ENCODE assay signal across 9 cellular contexts in the genomic region with DNA sequence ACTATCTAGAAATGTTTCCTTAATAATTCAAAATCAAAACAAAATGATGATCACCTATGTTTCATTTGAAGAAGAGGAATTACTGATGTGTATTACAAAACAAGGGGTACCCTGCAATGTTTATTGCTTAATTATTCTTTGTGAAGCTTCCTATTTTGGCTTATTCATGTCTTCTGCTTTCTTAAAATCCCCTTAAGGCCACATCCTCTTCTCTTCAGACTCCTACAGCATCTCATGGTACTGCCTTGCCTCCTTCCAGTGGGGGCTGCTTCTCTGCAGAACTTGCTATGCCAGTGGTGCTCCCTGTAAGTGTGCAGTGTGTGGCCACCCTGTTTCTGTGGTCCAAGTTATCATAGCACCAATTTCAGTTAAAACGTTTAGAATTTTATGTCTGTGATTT. TPM values are rescaled to one million over a fixed set of nuclear protein-coding genes. Genes with fewer than 3 reads are reported as not detected.
A peak's percentile ranks its signal among the peaks of the same experiment; 100 is the strongest.
DNase-seq lines count a peak whose midpoint lies in the region; ATAC-seq and TF ChIP-seq lines count a peak whose summit lies in the region.
"Had no signal": no experiment of that assay in that cellular context is flagged by ENCODE, and none has a peak within 500 bp of the region (broad histone marks: within the 10 kb centered on the region; RNA-seq: fewer than 3 reads in every experiment).

No MANE protein-coding gene starts in this region.

- TF ChIP-seq POLR2A in esophagus muscularis mucosa (IDR thresholded peaks at IDR 0.05; ENCODE audit: low read depth): no peak
- no peak for TF ChIP-seq POLR2A in gastrocnemius medialis (IDR thresholded peaks at IDR 0.05)

- TF ChIP-seq CTCF in GM13977 (IDR thresholded peaks at IDR 0.05; ENCODE audit: extremely low read depth, insufficient read depth, missing control alignments): no peak
- TF ChIP-seq CTCF in esophagus muscularis mucosa (IDR thresholded peaks at IDR 0.05): no peak
- no peak for TF ChIP-seq CTCF in gastrocnemius medialis (IDR thresholded peaks at IDR 0.05 in 4 of 5, conservative IDR thresholded peaks at IDR 0.05 in 1 of 5)

- WGBS in esophagus muscularis mucosa: 24% methylated on average over 1 of the region's 1 CpG

- H3K27me3 ChIP-seq in esophagus muscularis mucosa (no peaks in the 10 kb centered on the region), gastrocnemius medialis (no peaks in the 10 kb centered on the region)

- no peaks in the 10 kb centered on the region for H3K36me3 ChIP-seq in esophagus muscularis mucosa
- no peaks in the 10 kb centered on the region for H3K36me3 ChIP-seq in gastrocnemius medialis

- peaks cover 4 to 32% (median 16%) of the 10 kb centered on the region in 4 donors for H3K4me1 ChIP-seq in esophagus muscularis mucosa
- no peaks in the 10 kb centered on the region for H3K4me1 ChIP-seq in gastrocnemius medialis

- in situ Hi-C loops in GM13977 (cut with MboI; ENCODE audit: low pct_unique_long_range_greater_than_20kb, low sequenced_read_pairs, unreplicated experiment): no loop called here
- in situ Hi-C loops in gastrocnemius medialis (cut with MboI; ENCODE audit: low sequenced_read_pairs in 4 of 4): no loop called here

- ATAC-seq in GM21528 (IDR thresholded peaks at IDR 0.05; ENCODE audit: low FRiP score, unreplicated experiment): peak; percentile 71
- no peak for ATAC-seq in gastrocnemius medialis

- no peak for TF ChIP-seq EP300 in esophagus muscularis mucosa (IDR thresholded peaks at IDR 0.05)

- DNase-seq in GM13977 (ENCODE audit: low spot score) (peak; percentile 2), HT1080 (ENCODE audit: low read depth) (peak; percentile 15), esophagus muscularis mucosa (ENCODE audit: extremely low spot score) (no peak), gastrocnemius medialis (no peak), NCI-H1436 (lab: John Stamatoyannopoulos, UW) (no peak), GM03348 (ENCODE audit: low spot score) (no peak), 8988T (no peak)

- no peak overlapping the region for H3K4me3 ChIP-seq in esophagus muscularis mucosa
- no peak overlapping the region for H3K4me3 ChIP-seq in gastrocnemius medialis

- intact Hi-C loops in esophagus muscularis mucosa (cut with DNase I) (no loop called here), gastrocnemius medialis (cut with DNase I; ENCODE audit: low total_unique reads) (no loop called here)

- peak overlapping the region in 3 of 4 donors; percentile 22 to 39 (median 37) for H3K27ac ChIP-seq in esophagus muscularis mucosa (replicated peaks in 1 of 4)
- no peak overlapping the region for H3K27ac ChIP-seq in gastrocnemius medialis

- H3K9me3 ChIP-seq in esophagus muscularis mucosa (no peaks in the 10 kb centered on the region), gastrocnemius medialis (no peaks in the 10 kb centered on the region)

RNA-seq across cellular contexts. Expression of a gene that starts 35.0 kb away (rescaled TPM):
- total RNA-seq in HT1080 (2014; rRNA removed; shearing (Covaris generic)): 0.40 and 0.42 TPM in 2 replicates
- 0.13 and 0.54 TPM in 2 replicates for polyA plus RNA-seq in HT1080 (2015; cell fraction: cytosol; rRNA removed)
- 1.1 and 2.2 TPM in 2 replicates for polyA plus RNA-seq in HT1080 (2015; cell fraction: nucleus; rRNA removed)
- 10 to 100 TPM; 14.1 to 21.0 (median 16.2) TPM for total RNA-seq in esophagus muscularis mucosa
- total RNA-seq in gastrocnemius medialis: 1 to 10 TPM; 1.4 to 4.3 (median 2.8) TPM

RNA-seq across cellular contexts. Expression of a gene that starts 42.2 kb away (rescaled TPM):
- total RNA-seq in HT1080 (2014; rRNA removed; shearing (Covaris generic)): not detected in 2 replicates
- polyA plus RNA-seq in HT1080 (2015; cell fraction: cytosol; rRNA removed): not detected in 2 replicates
- not detected in 2 replicates for polyA plus RNA-seq in HT1080 (2015; cell fraction: nucleus; rRNA removed)
- total RNA-seq in esophagus muscularis mucosa (100 to 1,000 TPM; 217 to 349 (median 305) TPM), gastrocnemius medialis (1 to 10 TPM; 1.7 to 5.8 (median 5.4) TPM)
- total RNA-seq: H1 had no signal
- polyA plus RNA-seq: H1 had no signal

Comparison
In these comparisons a context has a peak if more than half of its experiments do, and no peak if none do; other contexts are left out.
1. DNase-seq: peak in GM13977 (single experiment) and HT1080 (single experiment); none in esophagus muscularis mucosa (single experiment), gastrocnemius medialis (0 of 2), NCI-H1436 (single experiment), GM03348 (single experiment) and 8988T (single experiment).
2. H3K27ac ChIP-seq: peak in esophagus muscularis mucosa (3 of 4); none in gastrocnemius medialis (0 of 4).
3. RNA of a gene that starts 42.2 kb away (total RNA-seq): 217 to 349 TPM in esophagus muscularis mucosa; 1.7 to 5.8 TPM in gastrocnemius medialis and not detected in HT1080; every median in the first group is over 10 times any median in the second.